In genomic region chr9:127904888-127905728, GRCh38 we compare ENCODE assay signal across 1 cellular context.
TF ChIP-seq lines count a peak whose summit lies in the region.

No MANE protein-coding gene starts in this region.

TF ChIP-seq in H1, 55 proteins besides CTCF, POLR2A, EP300 and RAD21 (continued from another document):
- TF ChIP-seq JUN (IDR thresholded peaks at IDR 0.05; ENCODE audit: low read depth, low read length) (no peak), EGR1 (IDR thresholded peaks at IDR 0.05; ENCODE audit: borderline replicate concordance, low read depth, low read length) (no peak)
